Comparison of ENCODE assay signal across 18 cellular contexts in the genomic region with DNA sequence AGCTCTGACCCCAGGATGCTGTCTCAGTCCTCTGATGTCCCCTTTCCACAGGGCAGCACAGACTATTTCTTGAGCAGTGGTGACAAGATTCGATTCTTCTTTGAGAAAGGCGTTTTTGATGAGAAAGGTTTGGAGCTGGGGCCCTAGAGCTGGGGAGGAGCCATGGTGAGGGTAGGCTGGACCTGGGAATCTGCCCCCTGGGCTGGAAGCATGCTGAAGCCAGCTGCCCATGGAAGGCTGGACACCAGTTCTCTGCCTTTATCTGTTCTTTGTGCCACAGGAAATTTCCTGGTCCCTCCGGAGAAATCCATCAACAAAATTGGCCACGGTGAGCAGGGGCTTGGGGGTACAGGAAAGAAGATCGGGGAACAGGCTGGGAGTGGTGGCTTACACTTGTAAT.
"Had no signal": no experiment of that assay in that cellular context is flagged by ENCODE, and none has a peak within 500 bp of the region (broad histone marks: within the 10 kb centered on the region; RNA-seq: fewer than 3 reads in every experiment).

No MANE protein-coding gene starts in this region.

- H3K36me3 Mint-ChIP-seq: memory B cell; natural killer cell; stimulated activated memory B cell treated with anti-CD40 and anti-IgM and Interleukin-4, amounts not matched to agents 10 μg/mL and 1 μg/mL and 100 μg/mL, for 72 hours had no signal

- H3K27ac ChIP-seq: gastroesophageal sphincter, heart left ventricle, hepatocyte, pancreas, thoracic aorta, tibial nerve, upper lobe of left lung had no signal

- H2AFZ ChIP-seq: hepatocyte had no signal

- H3K4me1 ChIP-seq: gastroesophageal sphincter, heart left ventricle, pancreas, tibial nerve, upper lobe of left lung had no signal

- H3K9me3 Mint-ChIP-seq: memory B cell; natural killer cell; stimulated activated memory B cell treated with anti-CD40 and anti-IgM and Interleukin-4, amounts not matched to agents 10 μg/mL and 1 μg/mL and 100 μg/mL, for 72 hours had no signal

- H3K27me3 ChIP-seq: gastroesophageal sphincter, heart left ventricle, hepatocyte, pancreas, tibial nerve, upper lobe of left lung had no signal

- H3K36me3 ChIP-seq: pancreas had no signal

- H3K27ac Mint-ChIP-seq: memory B cell; natural killer cell; progenitor cell of endocrine pancreas; stimulated activated memory B cell treated with anti-CD40 and anti-IgM and Interleukin-4, amounts not matched to agents 10 μg/mL and 1 μg/mL and 100 μg/mL, for 72 hours had no signal

- H3K4me1 Mint-ChIP-seq: memory B cell; natural killer cell; stimulated activated memory B cell treated with anti-CD40 and anti-IgM and Interleukin-4, amounts not matched to agents 10 μg/mL and 1 μg/mL and 100 μg/mL, for 72 hours had no signal

- H3K4me2 ChIP-seq: hepatocyte had no signal

- H3K4me3 Mint-ChIP-seq: memory B cell; natural killer cell; stimulated activated memory B cell treated with anti-CD40 and anti-IgM and Interleukin-4, amounts not matched to agents 10 μg/mL and 1 μg/mL and 100 μg/mL, for 72 hours had no signal

- H3K79me2 ChIP-seq: hepatocyte had no signal

- H3K27me3 Mint-ChIP-seq: memory B cell; progenitor cell of endocrine pancreas; stimulated activated memory B cell treated with anti-CD40 and anti-IgM and Interleukin-4, amounts not matched to agents 10 μg/mL and 1 μg/mL and 100 μg/mL, for 72 hours had no signal

- H3K4me3 ChIP-seq: gastroesophageal sphincter, heart left ventricle, hepatocyte, lung, pancreas, thoracic aorta, tibial nerve, upper lobe of left lung had no signal

- H3K9me3 ChIP-seq: gastroesophageal sphincter, heart left ventricle, pancreas, thoracic aorta, tibial nerve, upper lobe of left lung had no signal

- DNase-seq: cortex of kidney; heart left ventricle; kidney glomerular epithelial cell; natural killer cell; occipital lobe; stimulated activated CD4-positive, alpha-beta T cell treated with anti-CD3 and anti-CD28 coated beads, Interleukin-4, amount 100 ng/mL, for 4 hours; stimulated activated naive CD8-positive, alpha-beta T cell treated with anti-CD3 and anti-CD28 coated beads, Interleukin-15, Interleukin-2, amounts not matched to agents 100 U/mL and 50 U/mL, for 24 hours; substantia nigra; upper lobe of left lung had no signal
